In genomic region chr11:67389477-67389876, GRCh38 we compare ENCODE assay signal across 8 cellular contexts. TPM values are rescaled to one million over a fixed set of nuclear protein-coding genes. Genes with fewer than 3 reads are reported as not detected.
DNase-seq lines count a peak whose midpoint lies in the region; ATAC-seq and TF ChIP-seq lines count a peak whose summit lies in the region.

No MANE protein-coding gene starts in this region.

- H3K9ac ChIP-seq in H9 (ENCODE audit: extremely low read depth, insufficient read length, low read length) (no peak overlapping the region), mesenchymal stem cell (ENCODE audit: low read length) (no peak overlapping the region)

- H3K14ac ChIP-seq in H9 (ENCODE audit: insufficient read depth, low read length), result no peak overlapping the region
- no peak overlapping the region for H3K14ac ChIP-seq in mesenchymal stem cell (ENCODE audit: low read length in 2 of 2)

- H3K9me3 Mint-ChIP-seq in H9, result no peaks in the 10 kb centered on the region; a peak in 1 of 5 replicates

- peaks cover 7 to 12% (median 11%) of the 10 kb centered on the region in 3 experiments for H3K36me3 Mint-ChIP-seq in H9 (ENCODE audit: insufficient read depth in 1 of 3, low read depth in 3 of 3)

- H2BK5ac ChIP-seq in H9 (ENCODE audit: insufficient read length, low read length), result no peak overlapping the region
- no peak overlapping the region for H2BK5ac ChIP-seq in mesenchymal stem cell (ENCODE audit: low read depth, low read length, poor library complexity, severe bottlenecking)

- H3K36me3 ChIP-seq in brain microvascular endothelial cell (replicated peaks) (no peaks in the 10 kb centered on the region), mesenchymal stem cell (ENCODE audit: control insufficient read depth in 1 of 2, insufficient read depth in 2 of 2, low read depth in 1 of 2, low read length in 2 of 2) (peaks cover 2 to 12% of the 10 kb centered on the region in 2 experiments)

- peak overlapping the region; percentile 50 to 71 for H3K4me3 Mint-ChIP-seq in H9

- H3K79me1 ChIP-seq in H9 (ENCODE audit: insufficient read depth, low read depth, low read length, poor library complexity, severe bottlenecking) (no peaks in the 10 kb centered on the region), mesenchymal stem cell (replicated peaks; ENCODE audit: low read length, poor library complexity, severe bottlenecking) (peaks cover 20% of the 10 kb centered on the region)

- H3K4me1 ChIP-seq in H9 (ENCODE audit: insufficient read depth, low read length) (no peaks in the 10 kb centered on the region; the same call in 1 of the 2 replicates), mesenchymal stem cell (ENCODE audit: control insufficient read depth, insufficient read depth, low read depth, low read length) (peaks cover 22% of the 10 kb centered on the region)

- peaks cover 15% of the 10 kb centered on the region for H3K27me3 Mint-ChIP-seq in H9 (ENCODE audit: low read depth)

- no peaks in the 10 kb centered on the region for H3K79me2 ChIP-seq in H9 (ENCODE audit: insufficient read depth, low read length)

- ATAC-seq in HG02884 (IDR thresholded peaks at IDR 0.05; ENCODE audit: unreplicated experiment), result no peak

- H4K8ac ChIP-seq in H9 (replicated peaks; ENCODE audit: insufficient read length, low read depth, low read length) (no peak overlapping the region), mesenchymal stem cell (ENCODE audit: low read length) (no peak overlapping the region)

- H2BK20ac ChIP-seq in H9 (ENCODE audit: low read depth, low read length, poor library complexity, severe bottlenecking), result no peak overlapping the region

- peak overlapping the region in 1 of 3 experiments; percentile 4; a peak in 2 of 7 replicates for H3K27ac Mint-ChIP-seq in H9

- TF ChIP-seq CTCF in AG09319 (IDR thresholded peaks at IDR 0.05; ENCODE audit: low read depth, low read length) (peak; percentile 57), H9 (conservative IDR thresholded peaks at IDR 0.05) (peak; percentile 76), brain microvascular endothelial cell (IDR thresholded peaks at IDR 0.05; ENCODE audit: low read depth, low read length, missing control alignments) (peak; percentile 82)

- no peak overlapping the region for H2BK120ac ChIP-seq in H9 (ENCODE audit: low read depth, low read length, poor library complexity, severe bottlenecking)
- H2BK120ac ChIP-seq in mesenchymal stem cell (ENCODE audit: low read depth, low read length), result no peak overlapping the region

- no peak overlapping the region for H4K5ac ChIP-seq in H9 (ENCODE audit: insufficient read length, low read depth, low read length)

- H3K4ac ChIP-seq in H9 (ENCODE audit: low read depth, low read length), result no peak overlapping the region
- H3K4ac ChIP-seq in mesenchymal stem cell (ENCODE audit: low read depth in 1 of 2, low read length in 2 of 2), result no peak overlapping the region

- H3K27ac ChIP-seq in H9 (ENCODE audit: insufficient read length, low read depth, low read length) (no peak overlapping the region), brain microvascular endothelial cell (no peak overlapping the region), mesenchymal stem cell (ENCODE audit: low read length, poor library complexity, severe bottlenecking) (no peak overlapping the region)

- H3K18ac ChIP-seq in H9 (ENCODE audit: insufficient read length, low read depth, low read length) (no peak overlapping the region), mesenchymal stem cell (ENCODE audit: low read depth in 1 of 2, low read length in 2 of 2) (no peak overlapping the region)

- in situ Hi-C loops in brain microvascular endothelial cell (cut with HindIII; ENCODE audit: low pct_ligation_motif_present, low sequenced_read_pairs), result no loop called here

- no peak overlapping the region for H3K4me2 ChIP-seq in H9 (ENCODE audit: insufficient read depth, insufficient read length, low read length)
- H3K4me2 ChIP-seq in mesenchymal stem cell (ENCODE audit: low read length, poor library complexity, severe bottlenecking), result no peak overlapping the region

- H3K27me3 ChIP-seq in H9 (ENCODE audit: insufficient read depth, low read length) (no peaks in the 10 kb centered on the region; the same call in 1 of the 2 replicates), brain microvascular endothelial cell (replicated peaks) (no peaks in the 10 kb centered on the region), mesenchymal stem cell (ENCODE audit: control insufficient read depth in 1 of 2, insufficient read depth in 1 of 2, low read length in 2 of 2) (peaks cover 0 to 11% of the 10 kb centered on the region in 2 experiments)

- WGBS in H9 (ENCODE audit: extremely low coverage, insufficient read length, low lambda C conversion rate), result no CpG with 5 or more reads among the region's 6 CpGs
- 74% methylated on average over 6 of the region's 6 CpGs for WGBS in mesenchymal stem cell

- no peaks in the 10 kb centered on the region for H4K20me1 ChIP-seq in H9 (ENCODE audit: control insufficient read depth, insufficient read depth, insufficient read length)

- H2AFZ ChIP-seq in H9 (ENCODE audit: low read length), result no peak overlapping the region
- no peak overlapping the region for H2AFZ ChIP-seq in mesenchymal stem cell (ENCODE audit: low read depth, low read length)

- H2BK12ac ChIP-seq in H9 (ENCODE audit: insufficient read length, low read depth, low read length) (no peak overlapping the region), mesenchymal stem cell (ENCODE audit: low read length in 2 of 2) (peak overlapping the region in 1 of 2 experiments; percentile 51)

- no peak overlapping the region for H3K56ac ChIP-seq in H9 (ENCODE audit: insufficient read length, low read depth, low read length)

- H2AK5ac ChIP-seq in H9 (ENCODE audit: insufficient read length, low read length) (no peak overlapping the region), mesenchymal stem cell (ENCODE audit: low read length, severe bottlenecking) (no peak overlapping the region)

- H3K9me3 ChIP-seq in H9 (ENCODE audit: control insufficient read depth, low read depth, low read length) (no peaks in the 10 kb centered on the region), mesenchymal stem cell (ENCODE audit: control insufficient read depth, low read length) (no peaks in the 10 kb centered on the region)

- H3K4me1 Mint-ChIP-seq in H9, result peaks cover 21 to 30% of the 10 kb centered on the region in 2 experiments

- H3K23me2 ChIP-seq in H9 (ENCODE audit: insufficient read length, low read depth, low read length, poor library complexity, severe bottlenecking), result peaks cover 13% of the 10 kb centered on the region

- H2BK15ac ChIP-seq in H9 (ENCODE audit: low read depth, low read length), result no peak overlapping the region
- no peak overlapping the region for H2BK15ac ChIP-seq in mesenchymal stem cell (ENCODE audit: low read depth, poor library complexity, severe bottlenecking)

- no peak overlapping the region for H3K23ac ChIP-seq in H9 (ENCODE audit: insufficient read length, low read depth, low read length)
- H3K23ac ChIP-seq in mesenchymal stem cell (ENCODE audit: low read length in 2 of 2), result no peak overlapping the region

- no peak overlapping the region for H3K4me3 ChIP-seq in brain microvascular endothelial cell (ENCODE audit: low read depth, low read length)
- no peak overlapping the region for H3K4me3 ChIP-seq in mesenchymal stem cell (ENCODE audit: insufficient read depth in 1 of 2, low read depth in 1 of 2, low read length in 2 of 2)

- DNase-seq in AG09319 (ENCODE audit: extremely low read depth, low read depth), result no peak
- DNase-seq in H9, result peak; percentile 79
- peak; percentile 24 for DNase-seq in SKM-1 treated with dmso at 0.1 percent for 144 hours (lab: John Stamatoyannopoulos, UW; ENCODE audit: unreplicated experiment)
- no peak for DNase-seq in brain microvascular endothelial cell
- DNase-seq in mesenchymal stem cell, result peak; percentile 40
- DNase-seq in foreskin melanocyte, result no peak
- DNase-seq in H4 (ENCODE audit: low spot score), result no peak

- H4K91ac ChIP-seq in H9 (ENCODE audit: insufficient read length, low read depth, low read length) (no peak overlapping the region), mesenchymal stem cell (ENCODE audit: low read length) (no peak overlapping the region)

- no peak overlapping the region for H3T11ph ChIP-seq in H9 (ENCODE audit: low read length)

RNA-seq across cellular contexts. Expression of gene RAD9A, which starts 2.3 kb away (rescaled TPM):
- 20.9 and 23.8 TPM in 2 replicates for total RNA-seq in H9 (2021)
- polyA plus RNA-seq in mesenchymal stem cell (2013, experiment 1 of 2), result 8.5 TPM
- polyA plus RNA-seq in mesenchymal stem cell (2013, experiment 2 of 2), result 7.7 TPM
- 7.3 and 8.3 TPM in 2 replicates for total RNA-seq in H4 (2014; rRNA removed; shearing (Covaris generic))

RNA-seq across cellular contexts. Expression of gene PPP1CA, which starts 12.2 kb away (rescaled TPM):
- 205 and 214 TPM in 2 replicates for total RNA-seq in H9 (2021)
- polyA plus RNA-seq in mesenchymal stem cell (2013, experiment 1 of 2), result 157 TPM
- 161 TPM for polyA plus RNA-seq in mesenchymal stem cell (2013, experiment 2 of 2)
- 212 and 231 TPM in 2 replicates for total RNA-seq in H4 (2014; rRNA removed; shearing (Covaris generic))

RNA-seq across cellular contexts. Expression of gene TBC1D10C, which starts 14.4 kb away (rescaled TPM):
- 0.28 and 0.44 TPM in 2 replicates for total RNA-seq in H9 (2021)
- not detected for polyA plus RNA-seq in mesenchymal stem cell (2013, experiment 1 of 2)
- not detected for polyA plus RNA-seq in mesenchymal stem cell (2013, experiment 2 of 2)
- total RNA-seq in H4 (2014; rRNA removed; shearing (Covaris generic)), result not detected in 2 replicates

RNA-seq across cellular contexts. Expression of gene CLCF1, which starts 16.1 kb away (rescaled TPM):
- total RNA-seq in H9 (2021), result 1.6 and 2.1 TPM in 2 replicates
- polyA plus RNA-seq in mesenchymal stem cell (2013, experiment 1 of 2), result 5.7 TPM
- polyA plus RNA-seq in mesenchymal stem cell (2013, experiment 2 of 2), result 5.8 TPM
- 7.0 and 8.3 TPM in 2 replicates for total RNA-seq in H4 (2014; rRNA removed; shearing (Covaris generic))

RNA-seq across cellular contexts. Expression of gene CARNS1, which starts 26.0 kb away (rescaled TPM):
- 0.88 and 1.1 TPM in 2 replicates for total RNA-seq in H9 (2021)
- polyA plus RNA-seq in mesenchymal stem cell (2013, experiment 1 of 2), result 0.11 TPM
- 0.07 TPM for polyA plus RNA-seq in mesenchymal stem cell (2013, experiment 2 of 2)
- not detected in 2 replicates for total RNA-seq in H4 (2014; rRNA removed; shearing (Covaris generic))

Comparison
In these comparisons a context has a peak if more than half of its experiments do, and no peak if none do; other contexts are left out.
1. DNase-seq: peak in H9 (single experiment), SKM-1 treated with dmso at 0.1 percent for 144 hours (single experiment) and mesenchymal stem cell (single experiment); none in AG09319 (single experiment), brain microvascular endothelial cell (single experiment), foreskin melanocyte (single experiment) and H4 (single experiment).
2. Peak in every context shown above with its lines, with median percentiles within 50 percentile points of each other: CTCF ChIP-seq.